ENCODE assay signal across 8 cellular contexts in genomic region chr2:218284106-218284811, GRCh38. TPM values are rescaled to one million over a fixed set of nuclear protein-coding genes. Genes with fewer than 3 reads are reported as not detected.
A peak's percentile ranks its signal among the peaks of the same experiment; 100 is the strongest.
DNase-seq lines count a peak whose midpoint lies in the region; ATAC-seq, FAIRE-seq and TF ChIP-seq lines count a peak whose summit lies in the region.

No MANE protein-coding gene starts in this region.

- H3K36me3 Mint-ChIP-seq in activated naive CD4-positive, alpha-beta T cell treated with anti-CD3 and anti-CD28 coated beads, Interleukin-2, amount 50 U/mL, for 72 hours = no peaks in the 10 kb centered on the region

- peak overlapping the region; percentile 63 to 77 for H3K27ac ChIP-seq in kidney (ENCODE audit: low read depth in 2 of 2, low read length in 2 of 2)

- DNase-seq in ACHN (peak; percentile 56), OCI-M1 (lab: John Stamatoyannopoulos, UW) (peak; percentile 20), kidney (no peak), NCI-H2081 treated with DMSO at 0.1 percent for 48 hours (lab: John Stamatoyannopoulos, UW) (no peak), inferior parietal cortex (ENCODE audit: extremely low spot score) (no peak)
- DNase-seq in activated naive CD4-positive, alpha-beta T cell treated with anti-CD3 and anti-CD28 coated beads, Interleukin-2, amount 50 U/mL, for 72 hours (ENCODE audit: low spot score in 2 of 2) = peak; percentile 39 to 72
- DNase-seq in stimulated activated CD8-positive, alpha-beta memory T cell treated with anti-CD3 and anti-CD28 coated beads, Interleukin-4, amount 100 ng/mL, for 24 hours (ENCODE audit: low read depth) = peak; percentile 42

- ATAC-seq in GM21526 (IDR thresholded peaks at IDR 0.05; ENCODE audit: low FRiP score, unreplicated experiment) = peak; percentile 55
- peak; percentile 33 to 51 for ATAC-seq in activated naive CD4-positive, alpha-beta T cell treated with anti-CD3 and anti-CD28 coated beads, Interleukin-2, amount 50 U/mL, for 72 hours

- peak overlapping the region in 1 of 2 donors; percentile 29 for H3K9ac ChIP-seq in kidney (ENCODE audit: low read length in 2 of 2)

- no peaks in the 10 kb centered on the region for H3K9me3 Mint-ChIP-seq in activated naive CD4-positive, alpha-beta T cell treated with anti-CD3 and anti-CD28 coated beads, Interleukin-2, amount 50 U/mL, for 72 hours

- H3K4me3 ChIP-seq in kidney (ENCODE audit: low read length in 2 of 2) = no peak overlapping the region

- in situ Hi-C loops in ACHN (cut with HindIII; ENCODE audit: low pct_ligation_motif_present, low pct_unique_long_range_greater_than_20kb, low sequenced_read_pairs) = no loop called here

- peaks cover 14 to 22% of the 10 kb centered on the region in 2 donors for H3K36me3 ChIP-seq in kidney (ENCODE audit: control insufficient read depth in 1 of 2, insufficient read depth in 2 of 2, low read length in 2 of 2)

- peak overlapping the region; percentile 22 to 96 for H3K27ac Mint-ChIP-seq in activated naive CD4-positive, alpha-beta T cell treated with anti-CD3 and anti-CD28 coated beads, Interleukin-2, amount 50 U/mL, for 72 hours

- no peak for FAIRE-seq in kidney (lab: Jason Lieb, UNC)

- intact Hi-C loops in kidney (cut with DNase I) = no loop called here

- TF ChIP-seq CTCF in kidney (IDR thresholded peaks at IDR 0.05; ENCODE audit: borderline replicate concordance, extremely low read depth, insufficient read depth) = no peak

- H3K9me3 ChIP-seq in kidney (ENCODE audit: control insufficient read depth in 1 of 2, low read length in 2 of 2) = no peaks in the 10 kb centered on the region

- H3K4me1 ChIP-seq in kidney (ENCODE audit: control insufficient read depth in 1 of 2, insufficient read depth in 1 of 2, low read depth in 1 of 2, low read length in 2 of 2) = peaks cover 57 to 60% of the 10 kb centered on the region in 2 donors

RNA-seq across cellular contexts. Expression of gene TMBIM1, which starts 8.0 kb away (rescaled TPM):
- total RNA-seq in activated naive CD4-positive, alpha-beta T cell treated with anti-CD3 and anti-CD28 coated beads, Interleukin-2, amount 50 U/mL, for 72 hours = 10 to 100 TPM; 46.1 to 47.5 TPM
- 217 TPM for total RNA-seq in kidney
- 130 TPM for polyA plus RNA-seq in kidney (ENCODE audit: insufficient read depth, low read depth, low replicate concordance)

RNA-seq across cellular contexts. Expression of gene PNKD, which starts 13.9 kb away (rescaled TPM):
- total RNA-seq in activated naive CD4-positive, alpha-beta T cell treated with anti-CD3 and anti-CD28 coated beads, Interleukin-2, amount 50 U/mL, for 72 hours = 10 to 100 TPM; 25.1 to 30.4 TPM
- total RNA-seq in kidney = 90.6 TPM
- polyA plus RNA-seq in kidney (ENCODE audit: insufficient read depth, low read depth, low replicate concordance) = 244 TPM

RNA-seq across cellular contexts. Expression of gene AAMP, which starts 14.3 kb away (rescaled TPM):
- 10 to 100 TPM; 67.7 to 68.4 TPM for total RNA-seq in activated naive CD4-positive, alpha-beta T cell treated with anti-CD3 and anti-CD28 coated beads, Interleukin-2, amount 50 U/mL, for 72 hours
- total RNA-seq in kidney = 70.1 TPM
- 108 TPM for polyA plus RNA-seq in kidney (ENCODE audit: insufficient read depth, low read depth, low replicate concordance)

RNA-seq across cellular contexts. Expression of gene GPBAR1, which starts 23.4 kb away (rescaled TPM):
- under 1 TPM; 0.46 to 0.88 TPM for total RNA-seq in activated naive CD4-positive, alpha-beta T cell treated with anti-CD3 and anti-CD28 coated beads, Interleukin-2, amount 50 U/mL, for 72 hours
- 3.2 TPM for total RNA-seq in kidney
- 6.0 TPM for polyA plus RNA-seq in kidney (ENCODE audit: insufficient read depth, low read depth, low replicate concordance)

Comparison
In these comparisons a context has a peak if more than half of its experiments do, and no peak if none do; other contexts are left out.
1. DNase-seq: peak in ACHN (single experiment), OCI-M1 (single experiment), activated naive CD4-positive, alpha-beta T cell treated with anti-CD3 and anti-CD28 coated beads, Interleukin-2, amount 50 U/mL, for 72 hours (2 of 2) and stimulated activated CD8-positive, alpha-beta memory T cell treated with anti-CD3 and anti-CD28 coated beads, Interleukin-4, amount 100 ng/mL, for 24 hours (single experiment); none in kidney (single experiment), NCI-H2081 treated with DMSO at 0.1 percent for 48 hours (single experiment) and inferior parietal cortex (single experiment).